In genomic region chrX:14873676-14874049, GRCh38 we compare ENCODE assay signal across 8 cellular contexts. TPM values are rescaled to one million over a fixed set of nuclear protein-coding genes. Genes with fewer than 3 reads are reported as not detected.
DNase-seq lines count a peak whose midpoint lies in the region; ATAC-seq and TF ChIP-seq lines count a peak whose summit lies in the region.

No MANE protein-coding gene starts in this region.

- H3K27ac ChIP-seq in SJSA1 (peak overlapping the region; percentile 58), rectal smooth muscle tissue (ENCODE audit: low read depth, low read length) (peak overlapping the region; percentile 58)

- H3K4me1 ChIP-seq in SJSA1 (replicated peaks) (no peaks in the 10 kb centered on the region), rectal smooth muscle tissue (ENCODE audit: control insufficient read depth, insufficient read depth, low read length) (no peaks in the 10 kb centered on the region)

- ATAC-seq in HG03025 (IDR thresholded peaks at IDR 0.05; ENCODE audit: low FRiP score, unreplicated experiment), result no peak
- no peak for ATAC-seq in GM18907 (IDR thresholded peaks at IDR 0.05; ENCODE audit: unreplicated experiment)
- ATAC-seq in esophagus mucosa, result no peak

- no peak for DNase-seq in GM12865 (ENCODE audit: low read depth)
- peak in 1 of 2 experiments; percentile 1 for DNase-seq in SJSA1 (ENCODE audit: low read depth in 1 of 2, low spot score in 2 of 2)
- DNase-seq in fibroblast of mammary gland (ENCODE audit: low read depth), result no peak
- no peak for DNase-seq in retina

- H3K4me3 ChIP-seq in GM12865 (ENCODE audit: low read depth, low read length), result peak overlapping the region; percentile 85
- peak overlapping the region; percentile 67 for H3K4me3 ChIP-seq in SJSA1
- H3K4me3 ChIP-seq in fibroblast of mammary gland (ENCODE audit: control insufficient read depth, low read depth, low read length), result peak overlapping the region; percentile 78
- peak overlapping the region; percentile 75 for H3K4me3 ChIP-seq in rectal smooth muscle tissue (ENCODE audit: low read length)

- H3K36me3 ChIP-seq in SJSA1 (peaks cover 5% of the 10 kb centered on the region; the same call in 1 of the 2 replicates), rectal smooth muscle tissue (ENCODE audit: control insufficient read depth, insufficient read depth, low read length) (no peaks in the 10 kb centered on the region)

- peak overlapping the region; percentile 16 for H3K9ac ChIP-seq in rectal smooth muscle tissue (ENCODE audit: low read length)

- no peak for TF ChIP-seq CTCF in GM12865 (IDR thresholded peaks at IDR 0.05; ENCODE audit: insufficient read depth, low read depth, low read length, missing control alignments)
- TF ChIP-seq CTCF in fibroblast of mammary gland (conservative IDR thresholded peaks at IDR 0.05; ENCODE audit: control insufficient read depth, insufficient read depth, low read depth, low read length), result no peak

- H3K9me3 ChIP-seq in SJSA1 (replicated peaks), result no peaks in the 10 kb centered on the region

- H3K27me3 ChIP-seq in SJSA1 (replicated peaks) (no peaks in the 10 kb centered on the region), rectal smooth muscle tissue (ENCODE audit: control insufficient read depth, insufficient read depth, low read length) (no peaks in the 10 kb centered on the region)

RNA-seq across cellular contexts. Expression of gene MOSPD2, which starts 0.4 kb away (rescaled TPM):
- 16.6 and 21.7 TPM in 2 replicates for total RNA-seq in SJSA1 (2014; rRNA removed; shearing (Covaris generic))
- 8.5 TPM for total RNA-seq in esophagus mucosa

RNA-seq across cellular contexts. Expression of gene FANCB, which starts 0.8 kb away (rescaled TPM):
- total RNA-seq in SJSA1 (2014; rRNA removed; shearing (Covaris generic)), result 14.4 and 15.0 TPM in 2 replicates
- total RNA-seq in esophagus mucosa, result 2.8 TPM
